In the genomic region with DNA sequence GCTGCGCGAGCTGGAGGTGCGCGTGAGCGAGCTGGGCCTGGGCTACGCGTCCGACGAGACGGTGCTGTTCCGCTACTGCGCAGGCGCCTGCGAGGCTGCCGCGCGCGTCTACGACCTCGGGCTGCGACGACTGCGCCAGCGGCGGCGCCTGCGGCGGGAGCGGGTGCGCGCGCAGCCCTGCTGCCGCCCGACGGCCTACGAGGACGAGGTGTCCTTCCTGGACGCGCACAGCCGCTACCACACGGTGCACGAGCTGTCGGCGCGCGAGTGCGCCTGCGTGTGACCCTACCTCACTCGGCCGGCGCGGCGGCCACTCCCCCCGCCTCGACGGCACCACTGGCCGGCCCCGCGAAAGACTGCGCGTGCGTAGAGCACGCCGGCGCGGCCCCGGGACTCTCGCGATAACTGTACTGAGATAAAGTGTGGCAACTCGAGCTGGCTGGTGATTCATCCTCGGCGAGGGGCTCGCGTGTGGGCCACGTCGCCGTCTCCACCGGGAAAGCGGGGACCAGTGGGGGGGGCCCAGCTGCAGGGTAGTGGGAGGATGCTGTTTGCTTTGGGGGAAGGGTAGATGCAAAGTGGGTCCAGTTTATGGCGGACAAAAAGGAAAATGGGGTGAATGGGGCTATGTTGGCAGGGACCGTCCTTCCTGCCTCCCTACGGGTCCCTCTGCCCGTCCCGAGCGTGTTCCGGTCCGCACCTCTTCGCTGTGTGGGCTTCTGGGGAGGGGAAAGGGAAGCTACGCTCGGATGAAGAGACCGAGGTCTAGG, we compare ENCODE assay signal across 9 cellular contexts. TPM values are rescaled to one million over a fixed set of nuclear protein-coding genes. Genes with fewer than 3 reads are reported as not detected.
DNase-seq lines count a peak whose midpoint lies in the region; ATAC-seq and TF ChIP-seq lines count a peak whose summit lies in the region.
"Had no signal": no experiment of that assay in that cellular context is flagged by ENCODE, and none has a peak within 500 bp of the region (broad histone marks: within the 10 kb centered on the region; RNA-seq: fewer than 3 reads in every experiment).

No MANE protein-coding gene starts in this region.

- peak overlapping the region; percentile 45 to 55 for H2BK12ac ChIP-seq in mesenchymal stem cell (ENCODE audit: low read length in 2 of 2)

- H3K18ac ChIP-seq in mesenchymal stem cell (ENCODE audit: low read depth in 1 of 2, low read length in 2 of 2), result peak overlapping the region; percentile 79 to 92

- H2BK15ac ChIP-seq in mesenchymal stem cell (ENCODE audit: low read depth, poor library complexity, severe bottlenecking), result peak overlapping the region; percentile 84

- H4K8ac ChIP-seq in mesenchymal stem cell (ENCODE audit: low read length), result peak overlapping the region; percentile 99

- H3K27me3 ChIP-seq in BLaER1 (no peaks in the 10 kb centered on the region), mesenchymal stem cell (ENCODE audit: control insufficient read depth in 1 of 2, insufficient read depth in 1 of 2, low read length in 2 of 2) (peaks cover 0 to 45% of the 10 kb centered on the region in 2 experiments)

- TF ChIP-seq CTCF in activated CD8-positive, alpha-beta T cell treated with anti-CD3 and anti-CD28 coated beads for 36 hours (IDR thresholded peaks at IDR 0.05), result no peak

- H2AK5ac ChIP-seq in mesenchymal stem cell (ENCODE audit: low read length, severe bottlenecking), result peak overlapping the region; percentile 23

- H3K4me3 ChIP-seq in BLaER1 (peak overlapping the region; percentile 79), mesenchymal stem cell (ENCODE audit: insufficient read depth in 1 of 2, low read depth in 1 of 2, low read length in 2 of 2) (peak overlapping the region; percentile 73 to 91)

- no peaks in the 10 kb centered on the region for H3K9me3 ChIP-seq in BLaER1
- no peaks in the 10 kb centered on the region for H3K9me3 ChIP-seq in mesenchymal stem cell (ENCODE audit: control insufficient read depth, low read length)

- no peaks in the 10 kb centered on the region for H3K27me3 Mint-ChIP-seq in activated CD8-positive, alpha-beta T cell treated with anti-CD3 and anti-CD28 coated beads for 36 hours
- H3K27me3 Mint-ChIP-seq in effector memory CD8-positive, alpha-beta T cell, result peaks cover 8 to 13% of the 10 kb centered on the region in 2 donors

- H3K4me2 ChIP-seq in BLaER1 (peak overlapping the region; percentile 98), mesenchymal stem cell (ENCODE audit: low read length, poor library complexity, severe bottlenecking) (peak overlapping the region; percentile 65)

- H4K20me1 ChIP-seq in BLaER1, result peaks cover 6% of the 10 kb centered on the region

- peaks cover 7% of the 10 kb centered on the region for H3K4me1 Mint-ChIP-seq in activated CD8-positive, alpha-beta T cell treated with anti-CD3 and anti-CD28 coated beads for 36 hours (ENCODE audit: low read depth)
- H3K4me1 Mint-ChIP-seq in effector memory CD8-positive, alpha-beta T cell (ENCODE audit: low read depth in 2 of 2), result peaks cover 8 to 11% of the 10 kb centered on the region in 2 donors

- peak overlapping the region; percentile 95 for H3K27ac Mint-ChIP-seq in activated CD8-positive, alpha-beta T cell treated with anti-CD3 and anti-CD28 coated beads for 36 hours
- H3K27ac Mint-ChIP-seq in effector memory CD8-positive, alpha-beta T cell, result peak overlapping the region; percentile 94 to 96

- H3K27ac ChIP-seq in BLaER1, result peak overlapping the region; percentile 95
- peak overlapping the region; percentile 69 for H3K27ac ChIP-seq in mesenchymal stem cell (ENCODE audit: low read length, poor library complexity, severe bottlenecking)

- peak overlapping the region in 1 of 2 experiments; percentile 87 for H3K14ac ChIP-seq in mesenchymal stem cell (ENCODE audit: low read length in 2 of 2)

- peak overlapping the region; percentile 85 for H2AFZ ChIP-seq in mesenchymal stem cell (ENCODE audit: low read depth, low read length)

- intact Hi-C loops in activated CD8-positive, alpha-beta T cell treated with anti-CD3 and anti-CD28 coated beads for 36 hours (cut with micrococcal nuclease), result no loop called here

- peak; percentile 91 for DNase-seq in NCI-H748 (lab: John Stamatoyannopoulos, UW; ENCODE audit: unreplicated experiment)
- DNase-seq in activated CD8-positive, alpha-beta T cell treated with anti-CD3 and anti-CD28 coated beads for 36 hours, result peak; percentile 96
- DNase-seq in effector memory CD8-positive, alpha-beta T cell, result peak; percentile 80 to 90 (median 87)
- DNase-seq in mesenchymal stem cell, result peak; percentile 94
- DNase-seq in stimulated activated CD4-positive, alpha-beta T cell treated with anti-CD3 and anti-CD28 coated beads, TNF-alpha, amount 100 ng/mL, for 4 hours (ENCODE audit: low read depth in 3 of 3), result peak; percentile 86 to 92 (median 91)

- peaks cover 1% of the 10 kb centered on the region for H3K79me1 ChIP-seq in mesenchymal stem cell (replicated peaks; ENCODE audit: low read length, poor library complexity, severe bottlenecking)

- ATAC-seq in GM19324 (IDR thresholded peaks at IDR 0.05; ENCODE audit: low FRiP score, unreplicated experiment) (peak; percentile 85), HG03439 (IDR thresholded peaks at IDR 0.05; ENCODE audit: unreplicated experiment) (peak; percentile 77)
- ATAC-seq in activated CD8-positive, alpha-beta T cell treated with anti-CD3 and anti-CD28 coated beads for 36 hours, result peak; percentile 83
- ATAC-seq in effector memory CD8-positive, alpha-beta T cell (replicated peaks), result peak; percentile 82

- H3K23ac ChIP-seq in mesenchymal stem cell (ENCODE audit: low read length in 2 of 2), result peak overlapping the region in 1 of 2 experiments; percentile 9

- peak overlapping the region; percentile 87 to 89 for H3K4ac ChIP-seq in mesenchymal stem cell (ENCODE audit: low read depth in 1 of 2, low read length in 2 of 2)

- peak overlapping the region; percentile 94 for H4K91ac ChIP-seq in mesenchymal stem cell (ENCODE audit: low read length)

- H2BK5ac ChIP-seq in mesenchymal stem cell (ENCODE audit: low read depth, low read length, poor library complexity, severe bottlenecking), result no peak overlapping the region

- 1% methylated on average over 66 of the region's 91 CpGs for WGBS in mesenchymal stem cell

- CTCF ChIA-PET in activated CD8-positive, alpha-beta T cell treated with anti-CD3 and anti-CD28 coated beads for 36 hours (lab: Charles Lee), result interaction anchor here (0.7 to 3.5 kb wide), 7 partner anchors 20 to 194 kb away, joined by 3 to 36 read pairs (median 3); a partner anchor contains a TSS

- POLR2A ChIA-PET in activated CD8-positive, alpha-beta T cell treated with anti-CD3 and anti-CD28 coated beads for 36 hours (lab: Charles Lee), result interaction anchor here (0.6 to 3.5 kb wide), 19 partner anchors 11 to 151 kb away, joined by 3 to 34 read pairs (median 4); a partner anchor contains a TSS

- peak overlapping the region; percentile 89 for H3K4me3 Mint-ChIP-seq in activated CD8-positive, alpha-beta T cell treated with anti-CD3 and anti-CD28 coated beads for 36 hours
- peak overlapping the region; percentile 83 to 90 for H3K4me3 Mint-ChIP-seq in effector memory CD8-positive, alpha-beta T cell

- H3K36me3 Mint-ChIP-seq in activated CD8-positive, alpha-beta T cell treated with anti-CD3 and anti-CD28 coated beads for 36 hours (ENCODE audit: low read depth), result no peaks in the 10 kb centered on the region
- peaks cover 22% of the 10 kb centered on the region for H3K36me3 Mint-ChIP-seq in effector memory CD8-positive, alpha-beta T cell (ENCODE audit: insufficient read depth)

- H3K9me3 Mint-ChIP-seq in activated CD8-positive, alpha-beta T cell treated with anti-CD3 and anti-CD28 coated beads for 36 hours, result no peaks in the 10 kb centered on the region
- no peaks in the 10 kb centered on the region for H3K9me3 Mint-ChIP-seq in effector memory CD8-positive, alpha-beta T cell

- H3K36me3 ChIP-seq in BLaER1 (no peaks in the 10 kb centered on the region), mesenchymal stem cell (ENCODE audit: control insufficient read depth in 1 of 2, insufficient read depth in 2 of 2, low read depth in 1 of 2, low read length in 2 of 2) (no peaks in the 10 kb centered on the region)

- H3K4me1 ChIP-seq in BLaER1 (peaks cover 36% of the 10 kb centered on the region), mesenchymal stem cell (ENCODE audit: control insufficient read depth, insufficient read depth, low read depth, low read length) (peaks cover 30% of the 10 kb centered on the region)

- H3K9ac ChIP-seq in BLaER1 (peak overlapping the region; percentile 95), mesenchymal stem cell (ENCODE audit: low read length) (peak overlapping the region; percentile 90)

- H2BK120ac ChIP-seq in mesenchymal stem cell (ENCODE audit: low read depth, low read length), result no peak overlapping the region

RNA-seq across cellular contexts. Expression of a gene that starts 11.4 kb away (rescaled TPM):
- total RNA-seq in activated CD8-positive, alpha-beta T cell treated with anti-CD3 and anti-CD28 coated beads for 36 hours, result not detected
- not detected for polyA plus RNA-seq in mesenchymal stem cell (2013, experiment 1 of 2)
- not detected for polyA plus RNA-seq in mesenchymal stem cell (2013, experiment 2 of 2)
- total RNA-seq: RPMI7951 had no signal

RNA-seq across cellular contexts. Expression of a gene that starts 23.2 kb away (rescaled TPM):
- not detected for total RNA-seq in activated CD8-positive, alpha-beta T cell treated with anti-CD3 and anti-CD28 coated beads for 36 hours
- polyA plus RNA-seq in mesenchymal stem cell (2013, experiment 1 of 2), result not detected
- not detected for polyA plus RNA-seq in mesenchymal stem cell (2013, experiment 2 of 2)
- total RNA-seq: RPMI7951 had no signal

RNA-seq across cellular contexts. Expression of a gene that starts 23.2 kb away (rescaled TPM):
- total RNA-seq in activated CD8-positive, alpha-beta T cell treated with anti-CD3 and anti-CD28 coated beads for 36 hours, result under 1 TPM in 1 of 2 experiments, not detected in 1; 0.72 TPM
- 2.1 TPM for polyA plus RNA-seq in mesenchymal stem cell (2013, experiment 1 of 2)
- 2.2 TPM for polyA plus RNA-seq in mesenchymal stem cell (2013, experiment 2 of 2)
- total RNA-seq: RPMI7951 had no signal

RNA-seq across cellular contexts. Expression of a gene that starts 37.1 kb away (rescaled TPM):
- 10 to 100 TPM; 69.6 to 74.5 TPM for total RNA-seq in activated CD8-positive, alpha-beta T cell treated with anti-CD3 and anti-CD28 coated beads for 36 hours
- 14.3 TPM for polyA plus RNA-seq in mesenchymal stem cell (2013, experiment 1 of 2)
- polyA plus RNA-seq in mesenchymal stem cell (2013, experiment 2 of 2), result 12.7 TPM

RNA-seq across cellular contexts. Expression of a gene that starts 42.3 kb away (rescaled TPM):
- total RNA-seq in activated CD8-positive, alpha-beta T cell treated with anti-CD3 and anti-CD28 coated beads for 36 hours, result not detected
- not detected for polyA plus RNA-seq in mesenchymal stem cell (2013, experiment 1 of 2)
- polyA plus RNA-seq in mesenchymal stem cell (2013, experiment 2 of 2), result not detected
- total RNA-seq: RPMI7951 had no signal

Comparison
In these comparisons a context has a peak if more than half of its experiments do, and no peak if none do; other contexts are left out.
1. Peak in every context shown above with its lines: DNase-seq, ATAC-seq, H3K4me3 ChIP-seq and H3K27ac ChIP-seq.